ENCODE assay signal across 9 cellular contexts in genomic region chr18:44682871-44683221, GRCh38. TPM values are rescaled to one million over a fixed set of nuclear protein-coding genes. Genes with fewer than 3 reads are reported as not detected.
DNase-seq lines count a peak whose midpoint lies in the region; ATAC-seq, FAIRE-seq and TF ChIP-seq lines count a peak whose summit lies in the region.
"Had no signal": no experiment of that assay in that cellular context is flagged by ENCODE, and none has a peak within 500 bp of the region (broad histone marks: within the 10 kb centered on the region; RNA-seq: fewer than 3 reads in every experiment).

No MANE protein-coding gene starts in this region.

- intact Hi-C loops in right cardiac atrium (cut with DNase I) (loop anchor here in 1 of 4 donors (5.0 kb wide), 2 partner anchors 109 to 214 kb away; no protein-coding TSS in a partner anchor), Right ventricle myocardium inferior (cut with DNase I) (loop anchor here (5.0 kb wide), 2 partner anchors 109 to 334 kb away; no protein-coding TSS in a partner anchor)

- dilution Hi-C loops in keratinocyte (cut with MboI; ENCODE audit: extremely low pct_ligation_motif_present, low sequenced_read_pairs), result no loop called here

- H3K27me3 ChIP-seq in right cardiac atrium (ENCODE audit: control insufficient read depth, insufficient read depth) (no peaks in the 10 kb centered on the region), SJSA1 (replicated peaks) (no peaks in the 10 kb centered on the region), keratinocyte (ENCODE audit: control insufficient read depth, extremely low read depth, insufficient read depth, low read length) (no peaks in the 10 kb centered on the region)

- H3K4me1 ChIP-seq in right cardiac atrium (ENCODE audit: control insufficient read depth, insufficient read depth, low read length) (no peaks in the 10 kb centered on the region), SJSA1 (replicated peaks) (peaks cover 37% of the 10 kb centered on the region), keratinocyte (ENCODE audit: control insufficient read depth, extremely low read depth, insufficient read depth, low read length) (peaks cover 28% of the 10 kb centered on the region)

- H3K9me3 ChIP-seq in right cardiac atrium (ENCODE audit: control insufficient read depth, low read length) (no peaks in the 10 kb centered on the region), SJSA1 (replicated peaks) (no peaks in the 10 kb centered on the region), keratinocyte (ENCODE audit: control insufficient read depth, low read depth, low read length) (no peaks in the 10 kb centered on the region)

- no peak for FAIRE-seq in keratinocyte (lab: Jason Lieb, UNC)

- H2AFZ ChIP-seq in keratinocyte (ENCODE audit: control insufficient read depth, low read length), result no peak overlapping the region

- TF ChIP-seq CTCF in keratinocyte (optimal IDR thresholded peaks at IDR 0.05 in 1 of 3, IDR thresholded peaks at IDR 0.05 in 1 of 3, conservative IDR thresholded peaks at IDR 0.05 in 1 of 3; ENCODE audit: extremely low read depth in 1 of 3, insufficient read depth in 2 of 3, low read length in 3 of 3), result no peak

- DNase-seq in right cardiac atrium (no peak), Right ventricle myocardium inferior (ENCODE audit: missing footprints) (no peak), SJSA1 (ENCODE audit: low read depth in 1 of 2, low spot score in 2 of 2) (peak in 1 of 2 experiments; percentile 33), keratinocyte (ENCODE audit: low read depth, low spot score) (no peak)
- no peak for DNase-seq in activated CD4-positive, CD25-positive, alpha-beta regulatory T cell treated with anti-CD3 and anti-CD28 coated beads, Interleukin-2, amount 50 U/mL, for 72 hours
- DNase-seq: SW 1271 had no signal

- peak overlapping the region; percentile 3 for H3K27ac ChIP-seq in right cardiac atrium (ENCODE audit: low read length)
- H3K27ac ChIP-seq in SJSA1, result no peak overlapping the region
- H3K27ac ChIP-seq in keratinocyte (ENCODE audit: control insufficient read depth, insufficient read depth, low read length), result no peak overlapping the region

- H3K9ac ChIP-seq in keratinocyte (ENCODE audit: control insufficient read depth, extremely low read depth, insufficient read depth, low read length), result no peak overlapping the region

- H3K4me2 ChIP-seq in keratinocyte (ENCODE audit: control insufficient read depth, extremely low read depth, insufficient read depth, low read depth, low read length), result peak overlapping the region; percentile 92

- H3K36me3 ChIP-seq in SJSA1 (peaks cover 6% of the 10 kb centered on the region), keratinocyte (ENCODE audit: control insufficient read depth in 2 of 2, extremely low read depth in 1 of 2, insufficient read depth in 2 of 2, low read length in 2 of 2) (no peaks in the 10 kb centered on the region)

- no peaks in the 10 kb centered on the region for H4K20me1 ChIP-seq in keratinocyte (ENCODE audit: control insufficient read depth, extremely low read depth, insufficient read depth, low read length)

- H3K4me3 ChIP-seq in right cardiac atrium (ENCODE audit: low read length) (no peak overlapping the region), SJSA1 (peak overlapping the region; percentile 92), keratinocyte (ENCODE audit: control insufficient read depth in 2 of 3, extremely low read depth in 1 of 3, insufficient read depth in 2 of 3, low read depth in 1 of 3, low read length in 3 of 3) (no peak overlapping the region)

- peaks cover 39% of the 10 kb centered on the region for H3K79me2 ChIP-seq in keratinocyte (ENCODE audit: control insufficient read depth, insufficient read depth, low read length)

- H3K9me1 ChIP-seq in keratinocyte (ENCODE audit: control insufficient read depth, extremely low read depth, insufficient read depth, low read length), result peaks cover 2% of the 10 kb centered on the region

- ATAC-seq in right cardiac atrium (no peak), Right ventricle myocardium inferior (no peak), GM18909 (IDR thresholded peaks at IDR 0.05; ENCODE audit: poor library complexity, unreplicated experiment) (no peak), HG03159 (IDR thresholded peaks at IDR 0.05; ENCODE audit: unreplicated experiment) (no peak), GM19397 (IDR thresholded peaks at IDR 0.05; ENCODE audit: unreplicated experiment) (no peak)

- 57% methylated on average over 4 of the region's 4 CpGs for WGBS in right cardiac atrium

RNA-seq across cellular contexts. Expression of gene SETBP1, which starts 2.2 kb away (rescaled TPM):
- total RNA-seq in right cardiac atrium (10 to 100 TPM; 16.4 to 24.1 (median 19.8) TPM), Right ventricle myocardium inferior (7.1 TPM)
- polyA plus RNA-seq in right cardiac atrium (2.0 TPM), keratinocyte (2.1 to 7.3 TPM (median 3.3 TPM) in 3 replicates)
- 9.9 and 12.6 TPM in 2 replicates for total RNA-seq in SJSA1 (2014; rRNA removed; shearing (Covaris generic))
- 2.4 TPM for polyA plus RNA-seq in keratinocyte (2011; ENCODE audit: low read depth)
- 1.7 and 2.6 TPM in 2 replicates for polyA plus RNA-seq in keratinocyte (2011; cell fraction: cytosol; rRNA removed)
- polyA plus RNA-seq in keratinocyte (2011; cell fraction: nucleus; rRNA removed), result 5.8 and 6.5 TPM in 2 replicates
- 1.7 and 4.4 TPM in 2 replicates for polyA plus RNA-seq in keratinocyte (2012; ENCODE audit: low replicate concordance)
- 5.2 to 11.3 TPM (median 11.2 TPM) in 3 replicates for polyA minus RNA-seq in keratinocyte
- 2.9 TPM for polyA minus RNA-seq in keratinocyte (2011; cell fraction: cytosol; rRNA and poly(A)+ RNA removed)
- polyA minus RNA-seq in keratinocyte (2011; cell fraction: nucleus; rRNA and poly(A)+ RNA removed), result 9.7 and 20.0 TPM in 2 replicates
